In genomic region chr14:75561013-75561432, GRCh38 we compare ENCODE assay signal across 1 cellular context.
TF ChIP-seq lines count a peak whose summit lies in the region.

No MANE protein-coding gene starts in this region.

TF ChIP-seq in HEK293, 187 proteins besides CTCF, POLR2A, EP300 and RAD21 (continued from another document and continues in another):
- TF ChIP-seq ZSCAN18 (tag by site-specific recombination; IDR thresholded peaks at IDR 0.05): no peak
- no peak for TF ChIP-seq ZBTB6 (tag by site-specific recombination; IDR thresholded peaks at IDR 0.05)
- 0 out of 2 replicates have a peak, but pooled peaks have one; percentile 49 for TF ChIP-seq ZEB2 (tag by site-specific recombination; IDR thresholded peaks at IDR 0.05)
- no peak for TF ChIP-seq ZNF223 (tag by site-specific recombination; IDR thresholded peaks at IDR 0.05)
- no peak for TF ChIP-seq KLF10 (tag by site-specific recombination; IDR thresholded peaks at IDR 0.05)
- TF ChIP-seq ZNF843 (tag by site-specific recombination; IDR thresholded peaks at IDR 0.05): no peak
- 0 out of 2 replicates have a peak, but pooled peaks have one; percentile 17 for TF ChIP-seq ZBTB17 (tag by site-specific recombination; IDR thresholded peaks at IDR 0.05)
- TF ChIP-seq KLF7 (tag by site-specific recombination; IDR thresholded peaks at IDR 0.05; ENCODE audit: borderline replicate concordance): no peak
- no peak for TF ChIP-seq ZNF214 (tag by site-specific recombination; IDR thresholded peaks at IDR 0.05; ENCODE audit: borderline replicate concordance)
- 0 out of 2 replicates have a peak, but pooled peaks have one; percentile 25 for TF ChIP-seq ZXDB (tag by site-specific recombination; IDR thresholded peaks at IDR 0.05)
- no peak for TF ChIP-seq ZNF280D (tag by site-specific recombination; IDR thresholded peaks at IDR 0.05)
- peak; percentile 52; the same call in 1 of the 2 replicates for TF ChIP-seq ZNF600 (tag by site-specific recombination; IDR thresholded peaks at IDR 0.05)
- TF ChIP-seq ZNF362 (tag by site-specific recombination; IDR thresholded peaks at IDR 0.05): no peak
- TF ChIP-seq HIC1 (tag by site-specific recombination; IDR thresholded peaks at IDR 0.05): no peak
- TF ChIP-seq PATZ1 (tag by site-specific recombination; IDR thresholded peaks at IDR 0.05): 0 out of 2 replicates have a peak, but pooled peaks have one; percentile 16
- TF ChIP-seq ZSCAN5A (tag by site-specific recombination; IDR thresholded peaks at IDR 0.05): no peak
- TF ChIP-seq ZNF202 (tag by site-specific recombination; IDR thresholded peaks at IDR 0.05; ENCODE audit: borderline replicate concordance): no peak
- TF ChIP-seq ZNF433 (tag by site-specific recombination; IDR thresholded peaks at IDR 0.05; ENCODE audit: low read depth): no peak
- no peak for TF ChIP-seq AEBP2 (tag by site-specific recombination; IDR thresholded peaks at IDR 0.05; ENCODE audit: borderline replicate concordance)
- TF ChIP-seq SCRT1 (tag by site-specific recombination; IDR thresholded peaks at IDR 0.05; ENCODE audit: borderline replicate concordance): no peak
- TF ChIP-seq ZNF548 (tag by site-specific recombination; IDR thresholded peaks at IDR 0.05): no peak
- no peak for TF ChIP-seq ZNF140 (tag by site-specific recombination; IDR thresholded peaks at IDR 0.05)
- TF ChIP-seq ZNF558 (tag by site-specific recombination; IDR thresholded peaks at IDR 0.05): no peak
- TF ChIP-seq PRDM10 (tag by site-specific recombination; IDR thresholded peaks at IDR 0.05): 0 out of 2 replicates have a peak, but pooled peaks have one; percentile 46
- no peak for TF ChIP-seq ZNF830 (tag by site-specific recombination; IDR thresholded peaks at IDR 0.05; ENCODE audit: low read depth)
- TF ChIP-seq ZNF23 (tag by site-specific recombination; IDR thresholded peaks at IDR 0.05; ENCODE audit: borderline replicate concordance): no peak
- no peak for TF ChIP-seq ZNF169 (tag by site-specific recombination; IDR thresholded peaks at IDR 0.05)
- no peak for TF ChIP-seq ZNF561 (tag by site-specific recombination; IDR thresholded peaks at IDR 0.05; ENCODE audit: borderline replicate concordance)
- TF ChIP-seq ZNF521 (tag by site-specific recombination; IDR thresholded peaks at IDR 0.05): no peak
- TF ChIP-seq ZNF654 (tag by site-specific recombination; IDR thresholded peaks at IDR 0.05; ENCODE audit: low read depth): peak; percentile 93
- 0 out of 2 replicates have a peak, but pooled peaks have one; percentile 23 for TF ChIP-seq SP7 (tag by site-specific recombination; IDR thresholded peaks at IDR 0.05)
- no peak for TF ChIP-seq ZSCAN16 (tag by site-specific recombination; IDR thresholded peaks at IDR 0.05)
- TF ChIP-seq ZNF175 (tag by site-specific recombination; IDR thresholded peaks at IDR 0.05): no peak
- TF ChIP-seq ZNF18 (tag by site-specific recombination; IDR thresholded peaks at IDR 0.05): no peak
- TF ChIP-seq MZF1 (tag by site-specific recombination; IDR thresholded peaks at IDR 0.05; ENCODE audit: borderline replicate concordance): no peak
- TF ChIP-seq ZNF707 (tag by site-specific recombination; IDR thresholded peaks at IDR 0.05): no peak
- TF ChIP-seq PRDM1 (tag by site-specific recombination; IDR thresholded peaks at IDR 0.05): 0 out of 2 replicates have a peak, but pooled peaks have one; percentile 23
- no peak for TF ChIP-seq ZNF580 (tag by site-specific recombination; IDR thresholded peaks at IDR 0.05)
- no peak for TF ChIP-seq RBAK (tag by site-specific recombination; IDR thresholded peaks at IDR 0.05)
